Comparison of ENCODE assay signal across 9 cellular contexts in genomic region chr4:87009095-87009648, GRCh38.
A peak's percentile ranks its signal among the peaks of the same experiment; 100 is the strongest.
DNase-seq lines count a peak whose midpoint lies in the region; ATAC-seq, FAIRE-seq and TF ChIP-seq lines count a peak whose summit lies in the region.
"Had no signal": no experiment of that assay in that cellular context is flagged by ENCODE, and none has a peak within 500 bp of the region (broad histone marks: within the 10 kb centered on the region; RNA-seq: fewer than 3 reads in every experiment).

No MANE protein-coding gene starts in this region.

- H3K4me3 Mint-ChIP-seq in IgD-negative memory B cell: peak overlapping the region in 3 of 4 donors; percentile 67 to 98 (median 70)

- H3K79me2 ChIP-seq in GM12878 (ENCODE audit: control insufficient read depth, insufficient read depth, low read length): peaks cover 99% of the 10 kb centered on the region

- WGBS in GM12878 (ENCODE audit: insufficient coverage, insufficient replicate concordance, low lambda C conversion rate, missing lambda C conversion rate): 18% methylated on average over 2 of the region's 2 CpGs

- H3K9me3 ChIP-seq in GM12878 (replicated peaks; ENCODE audit: control insufficient read depth, insufficient read depth, low read length) (no peaks in the 10 kb centered on the region), mononuclear cell (ENCODE audit: low read depth, low read length) (no peaks in the 10 kb centered on the region)

- SMC1A ChIA-PET in GM12878 (lab: Charles Lee; ENCODE audit: uncharacterized antibody, unreplicated experiment): interaction anchor here (0.8 to 12.8 kb wide), 29 partner anchors 10 to 141 kb away, joined by 3 to 268 read pairs (median 7); partner anchors contain the start of gene AFF1

- H3K27ac Mint-ChIP-seq in IgD-negative memory B cell: peak overlapping the region in 1 of 3 donors; percentile 17

- ATAC-seq in GM12878 (no peak), HG03139 (IDR thresholded peaks at IDR 0.05; ENCODE audit: unreplicated experiment) (no peak)

- H2AFZ ChIP-seq in GM12878 (ENCODE audit: control insufficient read depth, low read depth, low read length): no peak overlapping the region

- no peaks in the 10 kb centered on the region for H3K36me3 Mint-ChIP-seq in IgD-negative memory B cell

- POLR2A ChIA-PET in GM12878 (lab: Charles Lee): interaction anchor here (0.7 to 6.9 kb wide), 12 partner anchors 9 to 89 kb away, joined by 3 to 123 read pairs (median 3); partner anchors contain the start of gene AFF1

- no peaks in the 10 kb centered on the region for H4K20me1 ChIP-seq in GM12878 (ENCODE audit: control insufficient read depth, insufficient read depth)

- peaks cover 19% of the 10 kb centered on the region for H3K4me1 ChIP-seq in GM12878 (ENCODE audit: control insufficient read depth, insufficient read depth, low read length)
- H3K4me1 ChIP-seq in mononuclear cell (ENCODE audit: insufficient read depth, low read length): peaks cover 74% of the 10 kb centered on the region

- H3K4me2 ChIP-seq in GM12878 (ENCODE audit: control insufficient read depth, insufficient read depth): peak overlapping the region; percentile 93

- peak overlapping the region; percentile 59 for H3K4me3 ChIP-seq in GM12878
- H3K4me3 ChIP-seq in mononuclear cell (ENCODE audit: low read length): peak overlapping the region; percentile 10

- peak overlapping the region; percentile 93 for H3K27ac ChIP-seq in GM12878 (ENCODE audit: control insufficient read depth, insufficient read depth)

- RAD21 ChIA-PET in GM12878 (lab: Charles Lee; ENCODE audit: unreplicated experiment): interaction anchor here (0.6 to 11.5 kb wide), 20 partner anchors 9 to 417 kb away, joined by 3 to 267 read pairs (median 6); partner anchors contain the start of gene AFF1

- H3K9me3 Mint-ChIP-seq in IgD-negative memory B cell: no peaks in the 10 kb centered on the region

- in situ Hi-C loops in GM12878 (cut with MboI): loop anchor here (5.0 kb wide), 1 partner anchor 67 kb away; no protein-coding TSS in a partner anchor

- H3K27me3 Mint-ChIP-seq in IgD-negative memory B cell: peaks cover 3% of the 10 kb centered on the region

- FAIRE-seq in GM12878 (lab: Jason Lieb, UNC): no peak

- peak in 1 of 3 experiments; percentile 4; a peak in 1 of 6 replicates for TF ChIP-seq CTCF in GM12878 (IDR thresholded peaks at IDR 0.05 in 2 of 3, conservative IDR thresholded peaks at IDR 0.05 in 1 of 3; ENCODE audit: control insufficient read depth in 2 of 3, extremely low read depth in 1 of 3, insufficient read depth in 1 of 3, low read depth in 3 of 3, low read length in 3 of 3)

- intact Hi-C loops in GM12878 (cut with micrococcal nuclease; ENCODE audit: unreplicated experiment): loop anchor here (5.0 to 10.0 kb wide), 4 partner anchors 33 to 514 kb away; partner anchors contain the start of gene KLHL8

- no TSS peak for BruUV-seq in GM12878 (replicated peaks; lab: Mats Ljungman, UMichigan)

- peak; percentile 73 for DNase-seq in AML-193 (lab: John Stamatoyannopoulos, UW)
- no peak for DNase-seq in GM12878 (ENCODE audit: low read depth, low spot score)
- no peak for DNase-seq in iPS-NIHi7 (ENCODE audit: extremely low spot score)
- DNase-seq in activated effector memory CD4-positive, alpha-beta T cell treated with anti-CD3 and anti-CD28 coated beads, Interleukin-2, amount 50 U/mL, for 16 hours: no peak
- DNase-seq in stimulated activated naive CD4-positive, alpha-beta T cell treated with Interleukin-2 at 50 U/mL for 16 hours (lab: John Stamatoyannopoulos, UW): no peak
- DNase-seq: anterior cingulate cortex had no signal

- TF ChIP-seq EP300 in GM12878 (IDR thresholded peaks at IDR 0.05; ENCODE audit: borderline replicate concordance in 1 of 2, control insufficient read depth in 1 of 2, low read depth in 2 of 2, low read length in 2 of 2): no peak

- H3K27me3 ChIP-seq in GM12878 (replicated peaks in 1 of 2; ENCODE audit: control insufficient read depth in 2 of 2, insufficient read depth in 2 of 2, low read length in 1 of 2) (no peaks in the 10 kb centered on the region), mononuclear cell (ENCODE audit: insufficient read depth, low read length) (no peaks in the 10 kb centered on the region)

- peak overlapping the region; percentile 55 for H3K9ac ChIP-seq in GM12878 (ENCODE audit: control insufficient read depth, insufficient read depth, low read length)

- TF ChIP-seq POLR2A in GM12878 (IDR thresholded peaks at IDR 0.05; ENCODE audit: low read depth, low read length): no peak

- TF ChIP-seq RAD21 in GM12878 (IDR thresholded peaks at IDR 0.05; ENCODE audit: insufficient read depth, low read depth, low read length): no peak

- H3K36me3 ChIP-seq in GM12878 (ENCODE audit: control insufficient read depth in 2 of 2, insufficient read depth in 2 of 2, low read length in 1 of 2): no peaks in the 10 kb centered on the region

- CTCF ChIA-PET in GM12878 (lab: Yijun Ruan, JAX): interaction anchor here (0.8 to 10.2 kb wide), 15 partner anchors 9 to 87 kb away, joined by 3 to 70 read pairs (median 4); partner anchors contain the start of gene AFF1

- H3K4me1 Mint-ChIP-seq in IgD-negative memory B cell: peaks cover 44 to 57% (median 54%) of the 10 kb centered on the region in 3 donors

TF ChIP-seq in GM12878, 131 proteins besides CTCF, POLR2A, EP300 and RAD21 (continues in another document):
- TF ChIP-seq BRCA1 (IDR thresholded peaks at IDR 0.05; ENCODE audit: low read depth, low read length): no peak
- TF ChIP-seq YY1 (IDR thresholded peaks at IDR 0.05; ENCODE audit: low read depth, low read length): no peak
- TF ChIP-seq, protein P1, sequence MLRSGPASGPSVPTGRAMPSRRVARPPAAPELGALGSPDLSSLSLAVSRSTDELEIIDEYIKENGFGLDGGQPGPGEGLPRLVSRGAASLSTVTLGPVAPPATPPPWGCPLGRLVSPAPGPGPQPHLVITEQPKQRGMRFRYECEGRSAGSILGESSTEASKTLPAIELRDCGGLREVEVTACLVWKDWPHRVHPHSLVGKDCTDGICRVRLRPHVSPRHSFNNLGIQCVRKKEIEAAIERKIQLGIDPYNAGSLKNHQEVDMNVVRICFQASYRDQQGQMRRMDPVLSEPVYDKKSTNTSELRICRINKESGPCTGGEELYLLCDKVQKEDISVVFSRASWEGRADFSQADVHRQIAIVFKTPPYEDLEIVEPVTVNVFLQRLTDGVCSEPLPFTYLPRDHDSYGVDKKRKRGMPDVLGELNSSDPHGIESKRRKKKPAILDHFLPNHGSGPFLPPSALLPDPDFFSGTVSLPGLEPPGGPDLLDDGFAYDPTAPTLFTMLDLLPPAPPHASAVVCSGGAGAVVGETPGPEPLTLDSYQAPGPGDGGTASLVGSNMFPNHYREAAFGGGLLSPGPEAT (IDR thresholded peaks at IDR 0.05; ENCODE audit: low read depth): peak; percentile 16; the same call in 1 of the 2 replicates
- TF ChIP-seq, protein P2, sequence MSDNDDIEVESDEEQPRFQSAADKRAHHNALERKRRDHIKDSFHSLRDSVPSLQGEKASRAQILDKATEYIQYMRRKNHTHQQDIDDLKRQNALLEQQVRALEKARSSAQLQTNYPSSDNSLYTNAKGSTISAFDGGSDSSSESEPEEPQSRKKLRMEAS (IDR thresholded peaks at IDR 0.05; ENCODE audit: low read depth, low read length): no peak
- TF ChIP-seq NR2F1 (conservative IDR thresholded peaks at IDR 0.05): peak; percentile 71
- no peak for TF ChIP-seq ZNF384 (IDR thresholded peaks at IDR 0.05; ENCODE audit: borderline replicate concordance, low read depth, low read length)
- peak in 1 of 2 experiments; percentile 56; a peak in 3 of 4 replicates for TF ChIP-seq IKZF2 (IDR thresholded peaks at IDR 0.05)
- peak; percentile 57; the same call in 1 of the 2 replicates for TF ChIP-seq IKZF1 (conservative IDR thresholded peaks at IDR 0.05)
- TF ChIP-seq, protein P3, sequence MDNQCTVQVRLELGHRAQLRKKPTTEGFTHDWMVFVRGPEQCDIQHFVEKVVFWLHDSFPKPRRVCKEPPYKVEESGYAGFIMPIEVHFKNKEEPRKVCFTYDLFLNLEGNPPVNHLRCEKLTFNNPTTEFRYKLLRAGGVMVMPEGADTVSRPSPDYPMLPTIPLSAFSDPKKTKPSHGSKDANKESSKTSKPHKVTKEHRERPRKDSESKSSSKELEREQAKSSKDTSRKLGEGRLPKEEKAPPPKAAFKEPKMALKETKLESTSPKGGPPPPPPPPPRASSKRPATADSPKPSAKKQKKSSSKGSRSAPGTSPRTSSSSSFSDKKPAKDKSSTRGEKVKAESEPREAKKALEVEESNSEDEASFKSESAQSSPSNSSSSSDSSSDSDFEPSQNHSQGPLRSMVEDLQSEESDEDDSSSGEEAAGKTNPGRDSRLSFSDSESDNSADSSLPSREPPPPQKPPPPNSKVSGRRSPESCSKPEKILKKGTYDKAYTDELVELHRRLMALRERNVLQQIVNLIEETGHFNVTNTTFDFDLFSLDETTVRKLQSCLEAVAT (IDR thresholded peaks at IDR 0.05): peak; percentile 36; the same call in 1 of the 2 replicates
- TF ChIP-seq USF1 (IDR thresholded peaks at IDR 0.05; ENCODE audit: borderline replicate concordance, extremely low read length, insufficient read depth, low read depth, low read length): no peak
- TF ChIP-seq RUNX3 (IDR thresholded peaks at IDR 0.05; ENCODE audit: low read length): no peak; the same call in 1 of the 2 replicates
- no peak for TF ChIP-seq HDGF (IDR thresholded peaks at IDR 0.05)
- no peak for TF ChIP-seq ASH2L (IDR thresholded peaks at IDR 0.05; ENCODE audit: borderline replicate concordance, low read depth)
- TF ChIP-seq SPI1 (IDR thresholded peaks at IDR 0.05; ENCODE audit: borderline replicate concordance, insufficient read depth, low read depth, low read length): peak; percentile 91
- no peak for TF ChIP-seq HCFC1 (IDR thresholded peaks at IDR 0.05; ENCODE audit: low read length)
- no peak for TF ChIP-seq CHD1 (IDR thresholded peaks at IDR 0.05; ENCODE audit: low read depth, low read length)
- TF ChIP-seq CHD4 (IDR thresholded peaks at IDR 0.05): no peak
- TF ChIP-seq MYB (IDR thresholded peaks at IDR 0.05; ENCODE audit: borderline replicate concordance, low read depth, low read length): no peak
- TF ChIP-seq MYC (IDR thresholded peaks at IDR 0.05; ENCODE audit: insufficient read depth, insufficient read length, insufficient replicate concordance, low read length, severe bottlenecking): no peak
- no peak for TF ChIP-seq ZBED1 (IDR thresholded peaks at IDR 0.05; ENCODE audit: borderline replicate concordance)
- TF ChIP-seq TAF1 (IDR thresholded peaks at IDR 0.05; ENCODE audit: borderline replicate concordance, low read depth, low read length): no peak

Comparison
In these comparisons a context has a peak if more than half of its experiments do, and no peak if none do; other contexts are left out.
1. DNase-seq: peak in AML-193 (2 of 2); none in GM12878 (single experiment), iPS-NIHi7 (single experiment), activated effector memory CD4-positive, alpha-beta T cell treated with anti-CD3 and anti-CD28 coated beads, Interleukin-2, amount 50 U/mL, for 16 hours (single experiment) and stimulated activated naive CD4-positive, alpha-beta T cell treated with Interleukin-2 at 50 U/mL for 16 hours (single experiment).